ENCODE assay signal across 11 cellular contexts in genomic region chr1:159171254-159171687, GRCh38. TPM values are rescaled to one million over a fixed set of nuclear protein-coding genes. Genes with fewer than 3 reads are reported as not detected.
A peak's percentile ranks its signal among the peaks of the same experiment; 100 is the strongest.
DNase-seq lines count a peak whose midpoint lies in the region; ATAC-seq and TF ChIP-seq lines count a peak whose summit lies in the region.
"Had no signal": no experiment of that assay in that cellular context is flagged by ENCODE, and none has a peak within 500 bp of the region (broad histone marks: within the 10 kb centered on the region; RNA-seq: fewer than 3 reads in every experiment).

A gene with protein sequence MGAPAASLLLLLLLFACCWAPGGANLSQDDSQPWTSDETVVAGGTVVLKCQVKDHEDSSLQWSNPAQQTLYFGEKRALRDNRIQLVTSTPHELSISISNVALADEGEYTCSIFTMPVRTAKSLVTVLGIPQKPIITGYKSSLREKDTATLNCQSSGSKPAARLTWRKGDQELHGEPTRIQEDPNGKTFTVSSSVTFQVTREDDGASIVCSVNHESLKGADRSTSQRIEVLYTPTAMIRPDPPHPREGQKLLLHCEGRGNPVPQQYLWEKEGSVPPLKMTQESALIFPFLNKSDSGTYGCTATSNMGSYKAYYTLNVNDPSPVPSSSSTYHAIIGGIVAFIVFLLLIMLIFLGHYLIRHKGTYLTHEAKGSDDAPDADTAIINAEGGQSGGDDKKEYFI (plus strand): TSS chr1:159171615. CDS start chr1:159171766, 151 bp downstream.

- H3K9ac ChIP-seq in muscle layer of colon (ENCODE audit: low read length) = no peak within 1 kb of the TSS

- ATAC-seq in upper lobe of left lung (ENCODE audit: low FRiP score in 2 of 2) (peak in 1 of 2 donors; percentile 71), HG03354 (IDR thresholded peaks at IDR 0.05; ENCODE audit: poor library complexity, severe bottlenecking, unreplicated experiment) (no peak), HG03196 (IDR thresholded peaks at IDR 0.05; ENCODE audit: unreplicated experiment) (no peak)

- TF ChIP-seq CTCF in upper lobe of left lung (IDR thresholded peaks at IDR 0.05) = no peak

- WGBS in ectodermal cell, 2 experiments = 2% methylated on average over 19 to 20 of the region's 29 CpGs
- 10% methylated on average over 6 of the region's 29 CpGs; no CpG with 5 or more reads in 1 of the 2 donors for WGBS in upper lobe of left lung, 2 donors

- H3K4me3 ChIP-seq in ectodermal cell (ENCODE audit: insufficient read depth, low read depth, low read length) (peak within 1 kb of the TSS; percentile 82), muscle layer of colon (ENCODE audit: low read depth in 1 of 2, low read length in 2 of 2) (peak within 1 kb of the TSS; percentile 11 to 51), upper lobe of left lung (peak within 1 kb of the TSS in 3 of 4 donors; percentile 13 to 29 (median 24))

- DNase-seq in NCI-H748 (lab: John Stamatoyannopoulos, UW; ENCODE audit: unreplicated experiment) = peak; percentile 20
- no peak for DNase-seq in NCI-H748 treated with DMSO at 0.1 percent for 48 hours (lab: John Stamatoyannopoulos, UW)
- peak in 1 of 2 donors; percentile 76 for DNase-seq in upper lobe of left lung
- no peak for DNase-seq in NCI-H1436 treated with DMSO at 0.1 percent for 48 hours (lab: John Stamatoyannopoulos, UW)
- DNase-seq: stimulated activated CD4-positive, alpha-beta T cell treated with anti-CD3 and anti-CD28 coated beads, Interleukin-4, amount 100 ng/mL, for 24 hours had no signal

- no peak for TF ChIP-seq POLR2A in upper lobe of left lung (IDR thresholded peaks at IDR 0.05)

- H3K36me3 ChIP-seq in ectodermal cell (ENCODE audit: control insufficient read depth, insufficient read depth, low read length) = no peaks in the 10 kb centered on the region
- no peaks in the 10 kb centered on the region for H3K36me3 ChIP-seq in muscle layer of colon (ENCODE audit: insufficient read depth, low read length)
- H3K36me3 ChIP-seq in upper lobe of left lung = no peaks in the 10 kb centered on the region

- no peak for TF ChIP-seq EP300 in upper lobe of left lung (IDR thresholded peaks at IDR 0.05)

- H3K27ac ChIP-seq in ectodermal cell (ENCODE audit: insufficient read depth, low read depth, low read length, poor library complexity, severe bottlenecking) = no peak within 1 kb of the TSS
- no peak within 1 kb of the TSS for H3K27ac ChIP-seq in muscle layer of colon (ENCODE audit: low read depth, low read length)
- H3K27ac ChIP-seq in upper lobe of left lung = no peak within 1 kb of the TSS
- H3K27ac ChIP-seq: epithelial cell of prostate had no signal

- H3K9me3 ChIP-seq in ectodermal cell (ENCODE audit: control insufficient read depth, low read length) (no peaks in the 10 kb centered on the region), muscle layer of colon (ENCODE audit: low read length) (no peaks in the 10 kb centered on the region), upper lobe of left lung (no peaks in the 10 kb centered on the region)

- H3K4me1 ChIP-seq in ectodermal cell (ENCODE audit: control insufficient read depth, insufficient read depth, low read length) (peaks cover 15% of the 10 kb centered on the region), muscle layer of colon (ENCODE audit: insufficient read depth, low read length) (no peaks in the 10 kb centered on the region), upper lobe of left lung (peaks cover 14 to 21% (median 16%) of the 10 kb centered on the region in 4 donors)

- H3K27me3 ChIP-seq in ectodermal cell (ENCODE audit: control insufficient read depth, insufficient read depth, low read length, poor library complexity, severe bottlenecking) (no peaks in the 10 kb centered on the region), muscle layer of colon (ENCODE audit: control insufficient read depth in 1 of 2, insufficient read depth in 2 of 2, low read length in 2 of 2) (peaks cover 14 to 24% of the 10 kb centered on the region in 2 donors), upper lobe of left lung (peaks cover 0 to 25% (median 18%) of the 10 kb centered on the region in 4 donors)

RNA-seq across cellular contexts. Expression of the gene that starts here (rescaled TPM):
- 25.3 TPM for polyA plus RNA-seq in ectodermal cell (2013, experiment 1 of 4)
- polyA plus RNA-seq in ectodermal cell (2013, experiment 2 of 4) = 29.4 TPM
- polyA plus RNA-seq in ectodermal cell (2013, experiment 3 of 4) = 17.5 TPM
- polyA plus RNA-seq in ectodermal cell (2013, experiment 4 of 4) = 21.9 TPM
- 10 to 100 TPM in 1 of 6 donors, 1 to 10 TPM in 4, under 1 TPM in 1; 0.98 to 16.0 (median 2.0) TPM for total RNA-seq in upper lobe of left lung
- total RNA-seq: T-helper 2 cell treated with Interferon-gamma antibody and Interleukin-4, amounts not matched to agents 100 ng/mL and 5 ng/mL, for 36 hours had no signal

Comparison
In these comparisons a context has a peak if more than half of its experiments do, and no peak if none do; other contexts are left out.
1. H3K4me3 ChIP-seq: peak in every context shown above with its lines; median percentile 82 in ectodermal cell; 31 in muscle layer of colon; 24 in upper lobe of left lung.